In the genomic region with DNA sequence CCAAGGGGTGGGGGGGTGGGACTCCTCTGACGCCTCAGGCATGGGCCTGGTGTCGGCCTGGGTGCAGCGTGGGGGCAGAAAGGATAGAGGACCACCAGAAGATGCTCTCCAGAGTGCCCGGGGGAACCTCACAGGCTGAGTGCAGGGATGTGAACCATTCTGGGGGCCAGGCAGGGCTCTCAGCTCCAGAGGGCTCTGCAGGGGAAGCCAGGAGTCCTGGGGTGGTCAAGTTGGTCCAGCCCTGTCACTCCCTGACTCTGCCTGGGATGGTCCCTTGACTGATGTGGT, we compare ENCODE assay signal across 24 cellular contexts. TPM values are rescaled to one million over a fixed set of nuclear protein-coding genes. Genes with fewer than 3 reads are reported as not detected.
DNase-seq lines count a peak whose midpoint lies in the region; ATAC-seq, FAIRE-seq and TF ChIP-seq lines count a peak whose summit lies in the region.
"Had no signal": no experiment of that assay in that cellular context is flagged by ENCODE, and none has a peak within 500 bp of the region (broad histone marks: within the 10 kb centered on the region; RNA-seq: fewer than 3 reads in every experiment).

No MANE protein-coding gene starts in this region.

- H3K9ac ChIP-seq in BLaER1 (no peak overlapping the region), K562 (ENCODE audit: insufficient read depth in 1 of 2, low read depth in 2 of 2, low read length in 2 of 2) (peak overlapping the region; percentile 20 to 41)

- no peaks in the 10 kb centered on the region for H3K9me3 ChIP-seq in BLaER1
- no peaks in the 10 kb centered on the region for H3K9me3 ChIP-seq in K562 (replicated peaks; ENCODE audit: control insufficient read depth, insufficient read depth, low read depth, low read length)
- H3K9me3 ChIP-seq in thyroid gland = no peaks in the 10 kb centered on the region
- H3K9me3 ChIP-seq: A549, BE2C had no signal

- no peaks in the 10 kb centered on the region for H3K36me3 ChIP-seq in BLaER1
- peaks cover 60% of the 10 kb centered on the region for H3K36me3 ChIP-seq in K562 (ENCODE audit: control insufficient read depth, insufficient read depth, low read length)
- no peaks in the 10 kb centered on the region for H3K36me3 ChIP-seq in thyroid gland
- H3K36me3 ChIP-seq: BE2C had no signal

- WGBS in K562 (ENCODE audit: insufficient coverage, low coverage, missing lambda C conversion rate) = 13% methylated on average over 4 of the region's 4 CpGs
- WGBS in thyroid gland, 2 donors = 62 to 83% methylated on average over 2 to 4 of the region's 4 CpGs

- intact Hi-C loops in K562 (cut with micrococcal nuclease) = loop anchor here (2.0 kb wide), 1 partner anchor 20 kb away; no protein-coding TSS in a partner anchor
- intact Hi-C loops in thyroid gland (cut with DNase I) = no loop called here

- ATAC-seq in K562 (no peak), HG03135 (IDR thresholded peaks at IDR 0.05; ENCODE audit: unreplicated experiment) (no peak), HG02852 (IDR thresholded peaks at IDR 0.05; ENCODE audit: unreplicated experiment) (no peak)
- ATAC-seq: A549; CD8-positive, alpha-beta T cell had no signal

- DNase-seq in GM10248 (ENCODE audit: extremely low spot score) (peak; percentile 10), K562 (ENCODE audit: extremely low read depth in 1 of 4, low spot score in 3 of 4) (no peak), thyroid gland (no peak)
- DNase-seq: ACHN; AML-193; BE2C; CD4-positive, CD25-positive, alpha-beta regulatory T cell; CD8-positive, alpha-beta T cell; DMS 273 treated with DMSO at 0.1 percent for 48 hours; DMS79; EL; GDM1; GOT3; HCEC 1CT had no signal

- TF ChIP-seq EP300 in K562 (IDR thresholded peaks at IDR 0.05; ENCODE audit: low read length) = no peak

- peaks cover 71% of the 10 kb centered on the region for H3K79me2 ChIP-seq in K562 (ENCODE audit: control insufficient read depth, insufficient read depth, low read length)

- H3K4me2 ChIP-seq in BLaER1 = peak overlapping the region; percentile 93
- H3K4me2 ChIP-seq in K562 (ENCODE audit: insufficient read depth, low read length) = peak overlapping the region; percentile 65
- H3K4me2 ChIP-seq: A549 had no signal

- H3K27ac ChIP-seq in BLaER1 (peak overlapping the region; percentile 56; the same call in 1 of the 2 replicates), K562 (ENCODE audit: extremely low read depth, low read depth, low read length) (peak overlapping the region; percentile 44; the same call in 2 of the 3 replicates), thyroid gland (no peak overlapping the region)
- H3K27ac ChIP-seq: 22Rv1, A549, C4-2B had no signal

- no peak for TF ChIP-seq RAD21 in K562 (CRISPR knock-in tag; conservative IDR thresholded peaks at IDR 0.05 in 1 of 2, IDR thresholded peaks at IDR 0.05 in 1 of 2)

- no peak for TF ChIP-seq CTCF in GM10248 (IDR thresholded peaks at IDR 0.05; ENCODE audit: control extremely low read depth, extremely low read depth, low read depth, missing control alignments)
- no peak for TF ChIP-seq CTCF in K562 (IDR thresholded peaks at IDR 0.05 in 2 of 3, conservative IDR thresholded peaks at IDR 0.05 in 1 of 3; ENCODE audit: insufficient read depth in 2 of 3, low read depth in 1 of 3, low read length in 3 of 3)
- TF ChIP-seq CTCF in thyroid gland (IDR thresholded peaks at IDR 0.05) = no peak

- TF ChIP-seq POLR2A in K562 (conservative IDR thresholded peaks at IDR 0.05) (no peak), thyroid gland (IDR thresholded peaks at IDR 0.05) (no peak)

- in situ Hi-C loops in K562 (cut with MboI) = no loop called here

- peaks cover 4% of the 10 kb centered on the region for H3K9me1 ChIP-seq in K562 (ENCODE audit: control insufficient read depth, insufficient read depth, low read length)

- H3K4me3 ChIP-seq in BLaER1 (no peak overlapping the region), K562 (no peak overlapping the region), thyroid gland (replicated peaks in 1 of 3) (no peak overlapping the region)
- H3K4me3 ChIP-seq: A549 had no signal

- POLR2A ChIA-PET in GM10248 (lab: Yijun Ruan, JAX) (no interaction called here), K562 (lab: Yijun Ruan, JAX) (interaction anchor here (0.6 to 2.2 kb wide), 4 partner anchors 9 to 37 kb away, joined by 3 to 12 read pairs (median 6); no protein-coding TSS in a partner anchor)

- H3K27me3 ChIP-seq in BLaER1 = peaks cover 21% of the 10 kb centered on the region
- no peaks in the 10 kb centered on the region for H3K27me3 ChIP-seq in K562 (ENCODE audit: control insufficient read depth in 2 of 2, insufficient read depth in 2 of 2, low read length in 2 of 2)
- no peaks in the 10 kb centered on the region for H3K27me3 ChIP-seq in thyroid gland

- BruUV-seq in K562 (replicated peaks; lab: Mats Ljungman, UMichigan) = no TSS peak

- H3K4me1 ChIP-seq in BLaER1 (peaks cover 81% of the 10 kb centered on the region), K562 (replicated peaks in 1 of 2; ENCODE audit: control insufficient read depth in 2 of 2, insufficient read depth in 2 of 2, low read length in 2 of 2) (peaks cover 43 to 78% of the 10 kb centered on the region in 2 experiments), thyroid gland (no peaks in the 10 kb centered on the region)
- H3K4me1 ChIP-seq: A549, BE2C had no signal

- CTCF ChIA-PET in GM10248 (lab: Yijun Ruan, JAX) (interaction anchor here (1.9 kb wide), 1 partner anchor 12 kb away, joined by 8 read pairs; no protein-coding TSS in a partner anchor), K562 (lab: Yijun Ruan, JAX; ENCODE audit: low intra/inter-chr PET ratio) (no interaction called here)

- H2AFZ ChIP-seq in K562 (ENCODE audit: low read depth, low read length) = no peak overlapping the region

- FAIRE-seq in K562 (lab: Jason Lieb, UNC) = no peak
- FAIRE-seq: A549, D721Med, GM12891, GM18507, H54 had no signal

- H4K20me1 ChIP-seq in BLaER1 (no peaks in the 10 kb centered on the region), K562 (replicated peaks; ENCODE audit: control insufficient read depth, insufficient read depth, low read length) (no peaks in the 10 kb centered on the region)

RNA-seq across cellular contexts. Expression of a gene that starts 6.5 kb away (rescaled TPM):
- 11.1 and 39.0 TPM in 2 replicates for total RNA-seq in K562 (2011; cell fraction: chromatin; rRNA removed; ENCODE audit: low replicate concordance)
- 28.2 and 30.4 TPM in 2 replicates for total RNA-seq in K562 (2011; cell fraction: nucleolus; rRNA removed)
- 20.0 and 26.4 TPM in 2 replicates for total RNA-seq in K562 (2011; cell fraction: nucleoplasm; rRNA removed)
- total RNA-seq in K562 (2014; rRNA removed) = 40.3 and 62.9 TPM in 2 replicates
- total RNA-seq in K562 (2014; rRNA removed; fragmentation: Illumina TruSeq; extraction: Trizol) = 17.5 and 20.1 TPM in 2 replicates
- total RNA-seq in K562 (2015; rRNA removed; fragmentation: Illumina TruSeq; extraction: Trizol) = 34.5 and 34.6 TPM in 2 replicates
- total RNA-seq in K562 (2021) = 73.4 and 75.7 TPM in 2 replicates
- polyA plus RNA-seq in K562 (2011; rRNA removed) = 34.4 and 57.7 TPM in 2 replicates
- polyA plus RNA-seq in K562 (2011; cell fraction: cytosol; rRNA removed) = 53.6 and 133 TPM in 2 replicates
- polyA plus RNA-seq in K562 (2011; cell fraction: nucleus; rRNA removed) = 64.3 and 118 TPM in 2 replicates
- 64.2 and 77.5 TPM in 2 replicates for polyA plus RNA-seq in K562 (2012)
- polyA plus RNA-seq in K562 (2014; fragmentation: Illumina TruSeq; extraction: Trizol) = 51.8 and 73.3 TPM in 2 replicates
- 10 to 100 TPM in 1 of 2 experiments, 1 to 10 TPM in 1; 8.0 to 19.1 TPM for polyA plus RNA-seq in K562 (2014; fragmentation: Nextera tagmentation; extraction: Ambion mirVana)
- 47.2 and 50.1 TPM in 2 replicates for polyA plus RNA-seq in K562 (2014; rRNA removed)
- 16.7 and 22.0 TPM in 2 replicates for polyA minus RNA-seq in K562 (2011; rRNA and poly(A)+ RNA removed)
- 47.9 and 57.4 TPM in 2 replicates for polyA minus RNA-seq in K562 (2011; cell fraction: cytosol; rRNA and poly(A)+ RNA removed)
- polyA minus RNA-seq in K562 (2011; cell fraction: nucleus; rRNA and poly(A)+ RNA removed) = 20.3 and 22.1 TPM in 2 replicates
- total RNA-seq in thyroid gland = under 1 TPM in 1 of 4 donors, not detected in 3; 0.11 TPM
- total RNA-seq: CD8-positive, alpha-beta T cell had no signal

RNA-seq across cellular contexts. Expression of a gene that starts 40.6 kb away (rescaled TPM):
- total RNA-seq in K562 (2011; cell fraction: chromatin; rRNA removed; ENCODE audit: low replicate concordance) = 176 and 239 TPM in 2 replicates
- total RNA-seq in K562 (2011; cell fraction: nucleolus; rRNA removed) = 81.0 and 95.1 TPM in 2 replicates
- 122 and 132 TPM in 2 replicates for total RNA-seq in K562 (2011; cell fraction: nucleoplasm; rRNA removed)
- total RNA-seq in K562 (2014; rRNA removed) (6.9 and 12.8 TPM in 2 replicates), K562 (2014; rRNA removed; fragmentation: Illumina TruSeq; extraction: Trizol) (17.6 and 18.6 TPM in 2 replicates), K562 (2015; rRNA removed; fragmentation: Illumina TruSeq; extraction: Trizol) (19.8 and 20.5 TPM in 2 replicates), K562 (2021) (21.1 and 22.8 TPM in 2 replicates), thyroid gland (100 to 1,000 TPM in 1 of 4 donors, 10 to 100 TPM in 3; 52.7 to 114 (median 66.7) TPM)
- polyA plus RNA-seq in K562 (2011; rRNA removed) (37.6 and 40.1 TPM in 2 replicates), K562 (2014; fragmentation: Illumina TruSeq; extraction: Trizol) (16.9 and 19.4 TPM in 2 replicates), K562 (2014; fragmentation: Nextera tagmentation; extraction: Ambion mirVana) (10 to 100 TPM in 1 of 2 experiments, 1 to 10 TPM in 1; 8.0 to 10.6 TPM), K562 (2014; rRNA removed) (9.7 and 11.5 TPM in 2 replicates)
- polyA plus RNA-seq in K562 (2011; cell fraction: cytosol; rRNA removed) = 21.4 and 26.3 TPM in 2 replicates
- polyA plus RNA-seq in K562 (2011; cell fraction: nucleus; rRNA removed) = 149 and 159 TPM in 2 replicates
- 15.2 and 16.8 TPM in 2 replicates for polyA plus RNA-seq in K562 (2012)
- polyA minus RNA-seq in K562 (2011; rRNA and poly(A)+ RNA removed) = 75.4 and 94.9 TPM in 2 replicates
- polyA minus RNA-seq in K562 (2011; cell fraction: cytosol; rRNA and poly(A)+ RNA removed) = 14.1 and 20.7 TPM in 2 replicates
- 59.4 and 126 TPM in 2 replicates for polyA minus RNA-seq in K562 (2011; cell fraction: nucleus; rRNA and poly(A)+ RNA removed)

RNA-seq across cellular contexts. Expression of a gene that starts 45.8 kb away (rescaled TPM):
- total RNA-seq in K562 (2011; cell fraction: chromatin; rRNA removed; ENCODE audit: low replicate concordance) = 66.1 and 166 TPM in 2 replicates
- 99.4 and 113 TPM in 2 replicates for total RNA-seq in K562 (2011; cell fraction: nucleolus; rRNA removed)
- 67.0 and 84.1 TPM in 2 replicates for total RNA-seq in K562 (2011; cell fraction: nucleoplasm; rRNA removed)
- total RNA-seq in K562 (2014; rRNA removed) (118 and 134 TPM in 2 replicates), K562 (2014; rRNA removed; fragmentation: Illumina TruSeq; extraction: Trizol) (43.2 and 58.5 TPM in 2 replicates), K562 (2015; rRNA removed; fragmentation: Illumina TruSeq; extraction: Trizol) (80.7 and 83.7 TPM in 2 replicates), K562 (2021) (106 and 110 TPM in 2 replicates), thyroid gland (10 to 100 TPM; 49.3 to 69.0 (median 56.8) TPM)
- polyA plus RNA-seq in K562 (2011; rRNA removed) (80.2 TPM in 2 replicates), K562 (2014; fragmentation: Illumina TruSeq; extraction: Trizol) (105 and 107 TPM in 2 replicates), K562 (2014; fragmentation: Nextera tagmentation; extraction: Ambion mirVana) (1 to 10 TPM; 3.8 to 8.4 TPM), K562 (2014; rRNA removed) (95.1 and 107 TPM in 2 replicates)
- 88.7 and 143 TPM in 2 replicates for polyA plus RNA-seq in K562 (2011; cell fraction: cytosol; rRNA removed)
- 254 and 348 TPM in 2 replicates for polyA plus RNA-seq in K562 (2011; cell fraction: nucleus; rRNA removed)
- 75.0 and 82.6 TPM in 2 replicates for polyA plus RNA-seq in K562 (2012)
- polyA minus RNA-seq in K562 (2011; rRNA and poly(A)+ RNA removed) = 52.2 and 85.8 TPM in 2 replicates
- polyA minus RNA-seq in K562 (2011; cell fraction: cytosol; rRNA and poly(A)+ RNA removed) = 57.6 and 64.2 TPM in 2 replicates
- 59.4 and 67.3 TPM in 2 replicates for polyA minus RNA-seq in K562 (2011; cell fraction: nucleus; rRNA and poly(A)+ RNA removed)

Comparison
In these comparisons a context has a peak if more than half of its experiments do, and no peak if none do; other contexts are left out.
1. H3K27ac ChIP-seq: peak in BLaER1 (single experiment) and K562 (single experiment); none in thyroid gland (0 of 3).
2. RNA of a gene that starts 6.5 kb away (total RNA-seq): 11.1 to 75.7 TPM in K562; 0.11 TPM in thyroid gland; every median in the first group is over 4 times any median in the second.